In genomic region chrX:123859409-123859827, GRCh38 we compare ENCODE assay signal across 8 cellular contexts. TPM values are rescaled to one million over a fixed set of nuclear protein-coding genes. Genes with fewer than 3 reads are reported as not detected.
DNase-seq lines count a peak whose midpoint lies in the region; ATAC-seq and TF ChIP-seq lines count a peak whose summit lies in the region.

No MANE protein-coding gene starts in this region.

- no peaks in the 10 kb centered on the region for H3K27me3 Mint-ChIP-seq in activated naive CD8-positive, alpha-beta T cell
- no peaks in the 10 kb centered on the region for H3K27me3 Mint-ChIP-seq in progenitor cell of endocrine pancreas

- WGBS in heart right ventricle, 2 donors, result 0% methylated on average over 13 of the region's 13 CpGs

- H3K27ac Mint-ChIP-seq in activated naive CD8-positive, alpha-beta T cell, result peak overlapping the region; percentile 80
- peak overlapping the region; percentile 96 for H3K27ac Mint-ChIP-seq in progenitor cell of endocrine pancreas

- TF ChIP-seq CTCF in GM12865 (IDR thresholded peaks at IDR 0.05; ENCODE audit: insufficient read depth, low read depth, low read length, missing control alignments) (no peak), heart right ventricle (IDR thresholded peaks at IDR 0.05) (no peak), progenitor cell of endocrine pancreas (IDR thresholded peaks at IDR 0.05; ENCODE audit: unreplicated experiment) (no peak)

- peaks cover 0 to 25% (median 0%) of the 10 kb centered on the region in 9 donors for H3K4me1 ChIP-seq in heart right ventricle

- intact Hi-C loops in heart right ventricle (cut with DNase I), result no loop called here

- no peaks in the 10 kb centered on the region for H3K36me3 ChIP-seq in heart right ventricle

- H3K27ac ChIP-seq in heart right ventricle, result peak overlapping the region; percentile 88 to 99 (median 97)

- no peaks in the 10 kb centered on the region for H3K9me3 ChIP-seq in heart right ventricle

- H3K4me1 Mint-ChIP-seq in activated naive CD8-positive, alpha-beta T cell (ENCODE audit: low read depth), result peaks cover 17% of the 10 kb centered on the region
- H3K4me1 Mint-ChIP-seq in progenitor cell of endocrine pancreas (ENCODE audit: low read depth), result peaks cover 11% of the 10 kb centered on the region

- peak overlapping the region; percentile 92 for H3K4me3 Mint-ChIP-seq in activated naive CD8-positive, alpha-beta T cell
- peak overlapping the region; percentile 84 for H3K4me3 Mint-ChIP-seq in progenitor cell of endocrine pancreas (ENCODE audit: low read depth)

- H3K9me3 Mint-ChIP-seq in activated naive CD8-positive, alpha-beta T cell (ENCODE audit: low read depth), result no peaks in the 10 kb centered on the region
- peaks cover 29% of the 10 kb centered on the region for H3K9me3 Mint-ChIP-seq in progenitor cell of endocrine pancreas (ENCODE audit: low read depth)

- DNase-seq in GM12865 (ENCODE audit: low read depth) (no peak), NCI-H2171 (lab: John Stamatoyannopoulos, UW) (peak; percentile 57), heart right ventricle (peak in 1 of 2 donors; percentile 73), progenitor cell of endocrine pancreas (ENCODE audit: low spot score, unreplicated experiment) (no peak), ACHN (no peak)

- no peaks in the 10 kb centered on the region for H3K27me3 ChIP-seq in heart right ventricle

- in situ Hi-C loops in ACHN (cut with HindIII; ENCODE audit: low pct_ligation_motif_present, low pct_unique_long_range_greater_than_20kb, low sequenced_read_pairs), result no loop called here

- H3K4me3 ChIP-seq in GM12865 (ENCODE audit: low read depth, low read length), result peak overlapping the region; percentile 78
- H3K4me3 ChIP-seq in heart right ventricle, result peak overlapping the region in 9 of 10 donors; percentile 53 to 81 (median 71)

- ATAC-seq in HG02852 (IDR thresholded peaks at IDR 0.05; ENCODE audit: unreplicated experiment), result peak; percentile 9
- peak; percentile 66 to 85 (median 78) for ATAC-seq in heart right ventricle
- no peak for ATAC-seq in HG02763 (IDR thresholded peaks at IDR 0.05; ENCODE audit: unreplicated experiment)

- H3K36me3 Mint-ChIP-seq in activated naive CD8-positive, alpha-beta T cell, result no peaks in the 10 kb centered on the region
- H3K36me3 Mint-ChIP-seq in progenitor cell of endocrine pancreas (ENCODE audit: insufficient read depth), result peaks cover 1% of the 10 kb centered on the region

RNA-seq across cellular contexts. Expression of gene XIAP, which starts 0.4 kb away (rescaled TPM):
- total RNA-seq in heart right ventricle, result 10 to 100 TPM; 22.2 to 34.6 (median 29.5) TPM
- polyA plus RNA-seq in heart right ventricle, result 1 to 10 TPM; 7.3 to 8.8 TPM
- 35.3 and 37.5 TPM in 2 replicates for total RNA-seq in progenitor cell of endocrine pancreas
